In genomic region chr4:113436360-113436759, GRCh38 we compare ENCODE assay signal across 9 cellular contexts.
DNase-seq lines count a peak whose midpoint lies in the region; ATAC-seq and TF ChIP-seq lines count a peak whose summit lies in the region.
"Had no signal": no experiment of that assay in that cellular context is flagged by ENCODE, and none has a peak within 500 bp of the region (broad histone marks: within the 10 kb centered on the region; RNA-seq: fewer than 3 reads in every experiment).

No MANE protein-coding gene starts in this region.

- peaks cover 16% of the 10 kb centered on the region for H3K27me3 Mint-ChIP-seq in stimulated activated naive CD8-positive, alpha-beta T cell treated with anti-CD3 and anti-CD28 coated beads, Interleukin-15, amount 100 ng/mL, for 72 hours
- peaks cover 11% of the 10 kb centered on the region for H3K27me3 Mint-ChIP-seq in stimulated activated memory B cell treated with anti-CD40 and anti-IgM and Interleukin-4, amounts not matched to agents 10 μg/mL and 1 μg/mL and 100 μg/mL, for 72 hours

- no peak for TF ChIP-seq CTCF in foreskin fibroblast (IDR thresholded peaks at IDR 0.05; ENCODE audit: low read depth, low read length)
- TF ChIP-seq CTCF in gastrocnemius medialis (IDR thresholded peaks at IDR 0.05 in 4 of 5, conservative IDR thresholded peaks at IDR 0.05 in 1 of 5) = no peak

- TF ChIP-seq POLR2A in gastrocnemius medialis (IDR thresholded peaks at IDR 0.05) = no peak

- peaks cover 14% of the 10 kb centered on the region for H3K4me1 Mint-ChIP-seq in stimulated activated naive CD8-positive, alpha-beta T cell treated with anti-CD3 and anti-CD28 coated beads, Interleukin-15, amount 100 ng/mL, for 72 hours
- H3K4me1 Mint-ChIP-seq in stimulated activated memory B cell treated with anti-CD40 and anti-IgM and Interleukin-4, amounts not matched to agents 10 μg/mL and 1 μg/mL and 100 μg/mL, for 72 hours = peaks cover 12% of the 10 kb centered on the region

- H3K9me3 Mint-ChIP-seq in stimulated activated naive CD8-positive, alpha-beta T cell treated with anti-CD3 and anti-CD28 coated beads, Interleukin-15, amount 100 ng/mL, for 72 hours = peaks cover 8 to 10% of the 10 kb centered on the region in 2 donors
- no peaks in the 10 kb centered on the region for H3K9me3 Mint-ChIP-seq in stimulated activated memory B cell treated with anti-CD40 and anti-IgM and Interleukin-4, amounts not matched to agents 10 μg/mL and 1 μg/mL and 100 μg/mL, for 72 hours

- intact Hi-C loops in gastrocnemius medialis (cut with DNase I; ENCODE audit: low total_unique reads) = no loop called here

- H3K4me3 Mint-ChIP-seq in stimulated activated naive CD8-positive, alpha-beta T cell treated with anti-CD3 and anti-CD28 coated beads, Interleukin-15, amount 100 ng/mL, for 72 hours = no peak overlapping the region
- H3K4me3 Mint-ChIP-seq in stimulated activated memory B cell treated with anti-CD40 and anti-IgM and Interleukin-4, amounts not matched to agents 10 μg/mL and 1 μg/mL and 100 μg/mL, for 72 hours = no peak overlapping the region

- H3K9me3 ChIP-seq in gastrocnemius medialis = no peaks in the 10 kb centered on the region
- H3K9me3 ChIP-seq: right lobe of liver had no signal

- H3K27me3 ChIP-seq in gastrocnemius medialis = no peaks in the 10 kb centered on the region
- H3K27me3 ChIP-seq: right lobe of liver had no signal

- H3K4me3 ChIP-seq in foreskin fibroblast (ENCODE audit: low read depth in 1 of 2, low read length in 2 of 2) = peak overlapping the region in 1 of 2 donors; percentile 11
- no peak overlapping the region for H3K4me3 ChIP-seq in gastrocnemius medialis
- H3K4me3 ChIP-seq: right lobe of liver had no signal

- DNase-seq in GM04503 (ENCODE audit: low read depth) = peak; percentile 55
- peak; percentile 74 for DNase-seq in RPMI7951 (ENCODE audit: low read depth)
- DNase-seq in foreskin fibroblast = peak; percentile 73 to 87
- no peak for DNase-seq in gastrocnemius medialis
- no peak for DNase-seq in stimulated activated naive CD8-positive, alpha-beta T cell treated with anti-CD3 and anti-CD28 coated beads, Interleukin-15, amount 100 ng/mL, for 72 hours
- DNase-seq in KG1 (lab: John Stamatoyannopoulos, UW) = no peak
- DNase-seq: right lobe of liver had no signal

- peaks cover 3 to 17% of the 10 kb centered on the region in 2 donors for H3K4me1 ChIP-seq in gastrocnemius medialis

- no peak overlapping the region for H3K27ac Mint-ChIP-seq in stimulated activated naive CD8-positive, alpha-beta T cell treated with anti-CD3 and anti-CD28 coated beads, Interleukin-15, amount 100 ng/mL, for 72 hours
- no peak overlapping the region for H3K27ac Mint-ChIP-seq in stimulated activated memory B cell treated with anti-CD40 and anti-IgM and Interleukin-4, amounts not matched to agents 10 μg/mL and 1 μg/mL and 100 μg/mL, for 72 hours

- H3K36me3 ChIP-seq in gastrocnemius medialis = no peaks in the 10 kb centered on the region
- H3K36me3 ChIP-seq: right lobe of liver had no signal

- in situ Hi-C loops in gastrocnemius medialis (cut with MboI; ENCODE audit: low sequenced_read_pairs in 4 of 4) = no loop called here

- H3K27ac ChIP-seq in gastrocnemius medialis = peak overlapping the region in 3 of 4 donors; percentile 43 to 58 (median 47)

- ATAC-seq in gastrocnemius medialis (no peak), HG02759 (IDR thresholded peaks at IDR 0.05; ENCODE audit: unreplicated experiment) (no peak)
- no peak for ATAC-seq in stimulated activated naive CD8-positive, alpha-beta T cell treated with anti-CD3 and anti-CD28 coated beads, Interleukin-15, amount 100 ng/mL, for 72 hours
- no peak for ATAC-seq in stimulated activated memory B cell treated with anti-CD40 and anti-IgM and Interleukin-4, amounts not matched to agents 10 μg/mL and 1 μg/mL and 100 μg/mL, for 72 hours

- no peaks in the 10 kb centered on the region for H3K36me3 Mint-ChIP-seq in stimulated activated memory B cell treated with anti-CD40 and anti-IgM and Interleukin-4, amounts not matched to agents 10 μg/mL and 1 μg/mL and 100 μg/mL, for 72 hours

Comparison
In these comparisons a context has a peak if more than half of its experiments do, and no peak if none do; other contexts are left out.
1. DNase-seq: peak in GM04503 (single experiment), RPMI7951 (single experiment) and foreskin fibroblast (2 of 2); none in gastrocnemius medialis (0 of 2), stimulated activated naive CD8-positive, alpha-beta T cell treated with anti-CD3 and anti-CD28 coated beads, Interleukin-15, amount 100 ng/mL, for 72 hours (0 of 2) and KG1 (single experiment).